ENCODE assay signal across 6 cellular contexts in genomic region chr12:39188689-39189088, GRCh38.
"Had no signal": no experiment of that assay in that cellular context is flagged by ENCODE, and none has a peak within 500 bp of the region (broad histone marks: within the 10 kb centered on the region; RNA-seq: fewer than 3 reads in every experiment).

No MANE protein-coding gene starts in this region.

- DNase-seq: IMR-90, KBM-7, KG1 had no signal

- H3K27ac ChIP-seq: HL-60, KMS-11 had no signal

- H3K4me2 ChIP-seq: KMS-11 had no signal

- H3K9ac ChIP-seq: KMS-11 had no signal

- FAIRE-seq: HTR-8/SVneo had no signal
